ENCODE assay signal across 1 cellular context in genomic region chr17:47650525-47651522, GRCh38.
TF ChIP-seq lines count a peak whose summit lies in the region.

No MANE protein-coding gene starts in this region.

TF ChIP-seq in K562, 482 proteins besides CTCF, POLR2A, EP300 and RAD21 (continued from another document and continues in another):
- TF ChIP-seq MAX (CRISPR knock-in tag; IDR thresholded peaks at IDR 0.05) (peak; percentile 77), ASH1L (IDR thresholded peaks at IDR 0.05; ENCODE audit: borderline replicate concordance, low read depth, partially characterized antibody) (peak; percentile 75), ERF (CRISPR knock-in tag; IDR thresholded peaks at IDR 0.05) (no peak), YBX1 (IDR thresholded peaks at IDR 0.05) (no peak), PTBP1 (IDR thresholded peaks at IDR 0.05; ENCODE audit: low read depth, low read length) (no peak), FOXP1 (CRISPR knock-in tag; IDR thresholded peaks at IDR 0.05) (no peak), ARID3A (IDR thresholded peaks at IDR 0.05; ENCODE audit: borderline replicate concordance, low read depth, low read length) (no peak), ZNF384 (IDR thresholded peaks at IDR 0.05; ENCODE audit: low read depth, low read length) (no peak), BRCA1 (IDR thresholded peaks at IDR 0.05) (no peak), BRCA1 (CRISPR knock-in tag; IDR thresholded peaks at IDR 0.05) (no peak), E2F4 (CRISPR knock-in tag; IDR thresholded peaks at IDR 0.05; ENCODE audit: low read depth) (no peak), CHD4 (IDR thresholded peaks at IDR 0.05; ENCODE audit: insufficient read depth, insufficient replicate concordance, low read depth, low read length, poor library complexity, severe bottlenecking) (no peak), ZBTB43 (CRISPR knock-in tag; IDR thresholded peaks at IDR 0.05) (no peak), ZBTB8A (IDR thresholded peaks at IDR 0.05; ENCODE audit: partially characterized antibody) (no peak), ZNF764 (CRISPR knock-in tag; IDR thresholded peaks at IDR 0.05; ENCODE audit: low read depth) (no peak), CHAMP1 (IDR thresholded peaks at IDR 0.05) (no peak), ATF1 (CRISPR knock-in tag; IDR thresholded peaks at IDR 0.05) (no peak), ATF1 (tag; IDR thresholded peaks at IDR 0.05) (peak; percentile 69), ZBTB34 (CRISPR knock-in tag; IDR thresholded peaks at IDR 0.05) (no peak), THRB (CRISPR knock-in tag; conservative IDR thresholded peaks at IDR 0.05) (no peak), BRD9 (IDR thresholded peaks at IDR 0.05; ENCODE audit: low read depth, partially characterized antibody) (peak; percentile 73), PPARD (CRISPR knock-in tag; IDR thresholded peaks at IDR 0.05) (no peak), KDM4B (IDR thresholded peaks at IDR 0.05; ENCODE audit: borderline replicate concordance in 2 of 2, low read depth in 1 of 2) (peak in 1 of 2 experiments; percentile 66; a peak in 1 of 4 replicates), TFE3 (CRISPR knock-in tag; IDR thresholded peaks at IDR 0.05) (no peak), KHSRP (IDR thresholded peaks at IDR 0.05) (no peak), THRAP3 (IDR thresholded peaks at IDR 0.05; ENCODE audit: borderline replicate concordance) (no peak), NR4A1 (CRISPR knock-in tag; IDR thresholded peaks at IDR 0.05) (no peak), NR4A1 (tag; IDR thresholded peaks at IDR 0.05) (no peak), BACH1 (tag; IDR thresholded peaks at IDR 0.05) (no peak), CEBPG (CRISPR knock-in tag; IDR thresholded peaks at IDR 0.05) (no peak), CEBPG (tag; conservative IDR thresholded peaks at IDR 0.05 in 1 of 2, IDR thresholded peaks at IDR 0.05 in 1 of 2) (no peak), PREB (CRISPR knock-in tag; IDR thresholded peaks at IDR 0.05) (no peak), ZNF449 (CRISPR knock-in tag; IDR thresholded peaks at IDR 0.05) (no peak), SIRT6 (IDR thresholded peaks at IDR 0.05; ENCODE audit: low read depth, low read length) (no peak), MCM2 (IDR thresholded peaks at IDR 0.05; ENCODE audit: low read depth) (no peak), EP400 (IDR thresholded peaks at IDR 0.05) (peak; percentile 95), HNRNPL (IDR thresholded peaks at IDR 0.05; ENCODE audit: low read depth, low read length) (no peak), DACH1 (IDR thresholded peaks at IDR 0.05; ENCODE audit: partially characterized antibody) (no peak), FUS (optimal IDR thresholded peaks at IDR 0.05; ENCODE audit: low read depth, low read length) (no peak), MXD1 (CRISPR knock-in tag; IDR thresholded peaks at IDR 0.05; ENCODE audit: borderline replicate concordance, poor library complexity, severe bottlenecking) (peak; percentile 49), TCF3 (CRISPR knock-in tag; IDR thresholded peaks at IDR 0.05) (no peak), ZNF395 (CRISPR knock-in tag; IDR thresholded peaks at IDR 0.05) (0 out of 2 replicates have a peak, but pooled peaks have one; percentile 18), KLF16 (IDR thresholded peaks at IDR 0.05) (no peak), ZSCAN32 (CRISPR knock-in tag; IDR thresholded peaks at IDR 0.05) (no peak), STAT6 (CRISPR knock-in tag; IDR thresholded peaks at IDR 0.05) (no peak), ZNF766 (CRISPR knock-in tag; conservative IDR thresholded peaks at IDR 0.05) (no peak), RAD51 (IDR thresholded peaks at IDR 0.05; ENCODE audit: borderline replicate concordance, low read depth) (no peak), PYGO2 (tag; IDR thresholded peaks at IDR 0.05) (no peak), CREM (IDR thresholded peaks at IDR 0.05; ENCODE audit: low read depth) (peak; percentile 82), MAFK (IDR thresholded peaks at IDR 0.05; ENCODE audit: low read length) (no peak)
